29 cellular contexts compared by ENCODE assay signal in the genomic region with DNA sequence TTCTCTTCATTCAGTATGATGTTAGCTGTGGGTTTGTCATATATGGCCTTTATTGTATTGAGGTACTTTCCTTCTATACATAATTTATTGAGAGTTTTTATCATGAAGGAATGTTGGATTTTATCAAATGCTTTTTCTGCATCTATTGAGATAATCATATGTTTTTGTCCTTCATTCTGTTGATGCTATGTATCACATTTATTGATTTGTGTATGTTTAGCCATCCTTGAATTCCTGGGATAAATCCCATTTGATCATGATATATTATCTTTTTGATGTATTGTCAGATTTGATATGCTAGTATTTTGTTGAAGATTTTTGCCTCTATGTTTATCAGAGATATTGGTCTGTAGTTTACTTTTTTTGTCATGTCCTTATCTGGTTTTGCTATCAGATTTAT.
"Had no signal": no experiment of that assay in that cellular context is flagged by ENCODE, and none has a peak within 500 bp of the region (broad histone marks: within the 10 kb centered on the region; RNA-seq: fewer than 3 reads in every experiment).

No MANE protein-coding gene starts in this region.

- H3K4me3 Mint-ChIP-seq: stimulated activated effector memory CD8-positive, alpha-beta T cell treated with anti-CD3 and anti-CD28 coated beads, Interleukin-12 subunit alpha, Interleukin-12 subunit beta, amount 100 ng/mL, for 72 hours; stimulated activated memory B cell treated with anti-CD40 and anti-IgM and Interleukin-4, amounts not matched to agents 10 μg/mL and 1 μg/mL and 100 μg/mL, for 72 hours; stimulated activated naive B cell treated with anti-CD40 and anti-IgM and Interleukin-4, amounts not matched to agents 10 μg/mL and 1 μg/mL and 100 μg/mL, for 72 hours; stimulated activated naive CD8-positive, alpha-beta T cell treated with anti-CD3 and anti-CD28 coated beads, Interleukin-15, amount 100 ng/mL, for 72 hours; stimulated activated naive CD8-positive, alpha-beta T cell treated with anti-CD3 and anti-CD28 coated beads, Interleukin-15, Interleukin-2, amounts not matched to agents 100 ng/mL and 50 ng/mL, for 24 hours; type B pancreatic cell had no signal

- H3K9me3 ChIP-seq: testis, thoracic aorta, thyroid gland, upper lobe of right lung, vagina had no signal

- ATAC-seq: stimulated activated effector memory CD8-positive, alpha-beta T cell treated with anti-CD3 and anti-CD28 coated beads, Interleukin-12 subunit alpha, Interleukin-12 subunit beta, amount 100 ng/mL, for 72 hours; stimulated activated memory B cell treated with anti-CD40 and anti-IgM and Interleukin-4, amounts not matched to agents 10 μg/mL and 1 μg/mL and 100 μg/mL, for 72 hours; stimulated activated naive B cell treated with anti-CD40 and anti-IgM and Interleukin-4, amounts not matched to agents 10 μg/mL and 1 μg/mL and 100 μg/mL, for 72 hours; stimulated activated naive CD8-positive, alpha-beta T cell treated with anti-CD3 and anti-CD28 coated beads, Interleukin-15, amount 100 ng/mL, for 72 hours; stimulated activated naive CD8-positive, alpha-beta T cell treated with anti-CD3 and anti-CD28 coated beads, Interleukin-15, Interleukin-2, amounts not matched to agents 100 U/mL and 50 U/mL, for 24 hours; upper lobe of right lung had no signal

- H3K4me1 Mint-ChIP-seq: stimulated activated effector memory CD8-positive, alpha-beta T cell treated with anti-CD3 and anti-CD28 coated beads, Interleukin-12 subunit alpha, Interleukin-12 subunit beta, amount 100 ng/mL, for 72 hours had no signal

- H3K4me1 ChIP-seq: stomach, suprapubic skin, testis, thyroid gland, tibial artery, tibial nerve, transverse colon, upper lobe of left lung, upper lobe of right lung, uterus, vagina had no signal

- H3K36me3 Mint-ChIP-seq: stimulated activated effector memory CD8-positive, alpha-beta T cell treated with anti-CD3 and anti-CD28 coated beads, Interleukin-12 subunit alpha, Interleukin-12 subunit beta, amount 100 ng/mL, for 72 hours had no signal

- H3K4me3 ChIP-seq: stomach, suprapubic skin, testis, thoracic aorta, thyroid gland, tibial artery, tibial nerve, transverse colon, upper lobe of left lung, upper lobe of right lung, uterus, vagina had no signal

- H3K36me3 ChIP-seq: stomach, suprapubic skin, thoracic aorta, thyroid gland, tibial artery, tibial nerve, transverse colon, upper lobe of left lung, upper lobe of right lung, uterus, vagina had no signal

- FAIRE-seq: urothelium cell line had no signal

- H3K27me3 Mint-ChIP-seq: stimulated activated memory B cell treated with anti-CD40 and anti-IgM and Interleukin-4, amounts not matched to agents 10 μg/mL and 1 μg/mL and 100 μg/mL, for 72 hours; type B pancreatic cell had no signal

- DNase-seq: stimulated activated CD4-positive, alpha-beta T cell treated with anti-CD3 and anti-CD28 coated beads, Interleukin-2, amount 100 ng/mL, for 48 hours; stimulated activated CD4-positive, alpha-beta T cell treated with anti-CD3 and anti-CD28 coated beads, Interleukin-4, amount 100 ng/mL, for 1 hour; stimulated activated CD4-positive, alpha-beta T cell treated with anti-CD3 and anti-CD28 coated beads, Interleukin-4, amount 100 ng/mL, for 24 hours; stimulated activated CD4-positive, alpha-beta T cell treated with anti-CD3 and anti-CD28 coated beads, Interleukin-4, amount 100 ng/mL, for 4 hours; stimulated activated CD8-positive, alpha-beta memory T cell treated with anti-CD3 and anti-CD28 coated beads, Interleukin-4, amount 100 ng/mL, for 48 hours; stimulated activated naive B cell treated with anti-CD40 and anti-IgM and Interleukin-4, amounts not matched to agents 10 μg/mL and 1 μg/mL and 100 μg/mL, for 72 hours; stimulated activated naive CD4-positive, alpha-beta T cell; stimulated activated naive CD4-positive, alpha-beta T cell treated with Interleukin-2 at 50 U/mL for 16 hours; stimulated activated naive CD8-positive, alpha-beta T cell treated with anti-CD3 and anti-CD28 coated beads, Interleukin-15, amount 100 ng/mL, for 72 hours; stimulated activated naive CD8-positive, alpha-beta T cell treated with anti-CD3 and anti-CD28 coated beads, Interleukin-15, Interleukin-2, amounts not matched to agents 100 U/mL and 50 U/mL, for 24 hours; stomach; substantia nigra; testis; thyroid gland; tibial artery; transverse colon; trophoblast cell; upper lobe of left lung; upper lobe of right lung; uterus had no signal

- H3K27me3 ChIP-seq: suprapubic skin, testis, thyroid gland, tibial artery, tibial nerve, transverse colon, upper lobe of left lung, upper lobe of right lung, uterus, vagina had no signal

- H3K27ac ChIP-seq: stomach, suprapubic skin, testis, thoracic aorta, thyroid gland, tibial artery, tibial nerve, transverse colon, upper lobe of left lung, upper lobe of right lung, uterus, vagina had no signal

- H3K27ac Mint-ChIP-seq: stimulated activated effector memory CD8-positive, alpha-beta T cell treated with anti-CD3 and anti-CD28 coated beads, Interleukin-12 subunit alpha, Interleukin-12 subunit beta, amount 100 ng/mL, for 72 hours; stimulated activated memory B cell treated with anti-CD40 and anti-IgM and Interleukin-4, amounts not matched to agents 10 μg/mL and 1 μg/mL and 100 μg/mL, for 72 hours; stimulated activated naive B cell treated with anti-CD40 and anti-IgM and Interleukin-4, amounts not matched to agents 10 μg/mL and 1 μg/mL and 100 μg/mL, for 72 hours; stimulated activated naive CD8-positive, alpha-beta T cell treated with anti-CD3 and anti-CD28 coated beads, Interleukin-15, amount 100 ng/mL, for 72 hours; stimulated activated naive CD8-positive, alpha-beta T cell treated with anti-CD3 and anti-CD28 coated beads, Interleukin-15, Interleukin-2, amounts not matched to agents 100 ng/mL and 50 ng/mL, for 24 hours; type B pancreatic cell had no signal
